In genomic region chr3:52245322-52246263, GRCh38 we compare ENCODE assay signal across 8 cellular contexts. TPM values are rescaled to one million over a fixed set of nuclear protein-coding genes. Genes with fewer than 3 reads are reported as not detected.
A peak's percentile ranks its signal among the peaks of the same experiment; 100 is the strongest.
DNase-seq lines count a peak whose midpoint lies in the region; ATAC-seq and TF ChIP-seq lines count a peak whose summit lies in the region.

PPM1M (plus strand) TSS chr3:52245759; CDS start chr3:52245825, 66 bp downstream.

- H3K9me3 ChIP-seq in CD4-positive, alpha-beta T cell (ENCODE audit: control insufficient read depth, low read length) = no peaks in the 10 kb centered on the region
- H3K9me3 ChIP-seq in HAP-1 = no peaks in the 10 kb centered on the region
- H3K9me3 ChIP-seq in iPS-20b (ENCODE audit: insufficient read depth, low read depth, low read length) = no peaks in the 10 kb centered on the region

- intact Hi-C loops in CD4-positive, alpha-beta T cell (cut with DNase I, micrococcal nuclease) = no loop called here
- intact Hi-C loops in T-helper 2 cell treated with Interferon-gamma antibody and Interleukin-4, amounts not matched to agents 100 ng/mL and 5 ng/mL, for 36 hours (cut with micrococcal nuclease) = no loop called here

- H3K9me3 Mint-ChIP-seq in CD4-positive, alpha-beta T cell = no peaks in the 10 kb centered on the region

- peak within 1 kb of the TSS; percentile 33 for H3K4me3 ChIP-seq in HAP-1
- peak within 1 kb of the TSS; percentile 74 for H3K4me3 ChIP-seq in iPS-20b (ENCODE audit: low read length)
- H3K4me3 ChIP-seq in skin epidermis = peak within 1 kb of the TSS; percentile 43 to 63 (median 46)

- no peaks in the 10 kb centered on the region for H3K27me3 ChIP-seq in CD4-positive, alpha-beta T cell (ENCODE audit: control insufficient read depth, insufficient read depth, low read length)
- H3K27me3 ChIP-seq in HAP-1 (ENCODE audit: low read depth) (no peaks in the 10 kb centered on the region), iPS-20b (ENCODE audit: insufficient read depth, low read length) (peaks cover 45% of the 10 kb centered on the region)

- in situ Hi-C loops in HAP-1 (cut with MboI; ENCODE audit: low sequenced_read_pairs) (no loop called here), T47D (cut with HindIII; ENCODE audit: low pct_unique_long_range_greater_than_20kb, low sequenced_read_pairs) (no loop called here)

- peak; percentile 64 for ATAC-seq in CD4-positive, alpha-beta T cell (ENCODE audit: poor library complexity)
- no peak for ATAC-seq in GM21529 (IDR thresholded peaks at IDR 0.05; ENCODE audit: unreplicated experiment)

- POLR2A ChIA-PET in CD4-positive, alpha-beta T cell (lab: Charles Lee) = interaction anchor here (0.9 to 19.7 kb wide), 12 partner anchors 3 to 861 kb away, joined by 3 to 538 read pairs (median 11); partner anchors contain the start of genes GLYCTK, MANF, PPM1M and TWF2

- H3K4me1 Mint-ChIP-seq in CD4-positive, alpha-beta T cell (ENCODE audit: low read depth) = peaks cover 87% of the 10 kb centered on the region

- peak within 1 kb of the TSS; percentile 43; the same call in 1 of the 2 replicates for H3K9ac ChIP-seq in iPS-20b (ENCODE audit: low read depth, low read length)

- peak within 1 kb of the TSS; percentile 88 for H3K4me3 Mint-ChIP-seq in CD4-positive, alpha-beta T cell

- peaks cover 5% of the 10 kb centered on the region for H3K4me1 ChIP-seq in HAP-1
- peaks cover 5% of the 10 kb centered on the region; the same call in 1 of the 2 replicates for H3K4me1 ChIP-seq in iPS-20b (ENCODE audit: insufficient read depth, low read length)

- CTCF ChIA-PET in CD4-positive, alpha-beta T cell (lab: Charles Lee) = interaction anchor here (0.6 to 1.8 kb wide), 5 partner anchors 14 to 94 kb away, joined by 3 to 5 read pairs (median 5); partner anchors contain the start of gene WDR82

- H3K27ac Mint-ChIP-seq in CD4-positive, alpha-beta T cell = peak within 1 kb of the TSS; percentile 95

- peak within 1 kb of the TSS; percentile 95 for H3K27ac ChIP-seq in CD4-positive, alpha-beta T cell (ENCODE audit: low read depth, low read length)
- H3K27ac ChIP-seq in iPS-20b (ENCODE audit: low read length) (no peak within 1 kb of the TSS), skin epidermis (peak within 1 kb of the TSS; percentile 13 to 98 (median 89))

- DNase-seq in CD4-positive, alpha-beta T cell = peak in 9 of 10 experiments; percentile 28 to 75 (median 59)
- DNase-seq in HAP-1 (ENCODE audit: low spot score in 2 of 2) (peak; percentile 63 to 83), T47D (ENCODE audit: low read depth in 1 of 2, low spot score in 1 of 2) (peak; percentile 58 to 70), KG1 (lab: John Stamatoyannopoulos, UW) (no peak)

- no peaks in the 10 kb centered on the region for H3K27me3 Mint-ChIP-seq in CD4-positive, alpha-beta T cell

- TF ChIP-seq CTCF in CD4-positive, alpha-beta T cell (IDR thresholded peaks at IDR 0.05) = no peak

- H3K36me3 ChIP-seq in HAP-1 (replicated peaks) = peaks cover 16% of the 10 kb centered on the region
- H3K36me3 ChIP-seq in iPS-20b (ENCODE audit: insufficient read depth, low read depth, low read length) = peaks cover 10% of the 10 kb centered on the region

- H3K36me3 Mint-ChIP-seq in CD4-positive, alpha-beta T cell (ENCODE audit: low read depth) = peaks cover 48% of the 10 kb centered on the region

RNA-seq across cellular contexts. Expression of gene PPM1M, which starts in this region (rescaled TPM):
- 10 to 100 TPM; 36.7 to 40.2 TPM for total RNA-seq in CD4-positive, alpha-beta T cell
- 59.5 and 60.2 TPM in 2 replicates for total RNA-seq in T-helper 2 cell treated with Interferon-gamma antibody and Interleukin-4, amounts not matched to agents 100 ng/mL and 5 ng/mL, for 36 hours
